In the genomic region with DNA sequence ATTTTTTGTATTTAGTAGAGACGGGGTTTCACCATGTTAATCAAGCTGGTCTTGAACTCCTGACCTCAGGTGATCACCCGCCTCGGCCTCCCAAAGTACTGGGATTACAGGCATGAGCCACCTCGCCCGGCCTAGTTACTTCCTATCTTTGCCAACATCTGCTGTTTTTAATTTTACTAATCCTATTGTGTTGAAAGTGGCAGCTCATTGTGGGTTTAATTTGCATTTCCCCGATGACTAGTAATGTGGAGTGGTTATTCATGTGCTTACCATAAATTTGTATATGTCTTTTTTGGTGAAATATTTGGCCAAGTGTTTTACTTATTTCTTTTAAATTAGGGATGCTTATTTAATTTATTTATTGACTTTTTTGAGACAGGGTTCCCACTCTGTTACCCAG, we compare ENCODE assay signal across 30 cellular contexts.
"Had no signal": no experiment of that assay in that cellular context is flagged by ENCODE, and none has a peak within 500 bp of the region (broad histone marks: within the 10 kb centered on the region; RNA-seq: fewer than 3 reads in every experiment).

No MANE protein-coding gene starts in this region.

- H3K27ac ChIP-seq: brain microvascular endothelial cell, neutrophil, ovary, prostate gland, sigmoid colon, stomach, suprapubic skin, tibial artery, upper lobe of right lung had no signal

- H3K4me3 ChIP-seq: ovary, prostate gland, sigmoid colon, stomach, suprapubic skin, tibial artery, upper lobe of right lung had no signal

- H3K27ac Mint-ChIP-seq: activated CD4-positive, alpha-beta T cell treated with anti-CD3 and anti-CD28 coated beads for 36 hours; activated T-cell treated with anti-CD3 and anti-CD28 coated beads, Interleukin-2, amount 50 U/mL, for 24 hours; effector memory CD8-positive, alpha-beta T cell; nephron; stimulated activated naive B cell treated with anti-CD40 and anti-IgM and Interleukin-4, amounts not matched to agents 10 μg/mL and 1 μg/mL and 100 μg/mL, for 72 hours had no signal

- H3K9me3 Mint-ChIP-seq: activated T-cell treated with anti-CD3 and anti-CD28 coated beads, Interleukin-2, amount 50 U/mL, for 24 hours; effector memory CD8-positive, alpha-beta T cell; nephron; stimulated activated naive B cell treated with anti-CD40 and anti-IgM and Interleukin-4, amounts not matched to agents 10 μg/mL and 1 μg/mL and 100 μg/mL, for 72 hours had no signal

- H3K36me3 ChIP-seq: brain microvascular endothelial cell, neutrophil, ovary, prostate gland, sigmoid colon, stomach, suprapubic skin, tibial artery, upper lobe of right lung had no signal

- H3K9me3 ChIP-seq: neutrophil, ovary, prostate gland, sigmoid colon, stomach, suprapubic skin, tibial artery, upper lobe of right lung had no signal

- H3K36me3 Mint-ChIP-seq: stimulated activated naive B cell treated with anti-CD40 and anti-IgM and Interleukin-4, amounts not matched to agents 10 μg/mL and 1 μg/mL and 100 μg/mL, for 72 hours had no signal

- H3K27me3 Mint-ChIP-seq: activated CD4-positive, alpha-beta T cell treated with anti-CD3 and anti-CD28 coated beads for 36 hours; activated T-cell treated with anti-CD3 and anti-CD28 coated beads, Interleukin-2, amount 50 U/mL, for 24 hours; stimulated activated naive B cell treated with anti-CD40 and anti-IgM and Interleukin-4, amounts not matched to agents 10 μg/mL and 1 μg/mL and 100 μg/mL, for 72 hours had no signal

- H3K4me3 Mint-ChIP-seq: activated CD4-positive, alpha-beta T cell treated with anti-CD3 and anti-CD28 coated beads for 36 hours; activated T-cell treated with anti-CD3 and anti-CD28 coated beads, Interleukin-2, amount 50 U/mL, for 24 hours; effector memory CD8-positive, alpha-beta T cell; nephron; stimulated activated naive B cell treated with anti-CD40 and anti-IgM and Interleukin-4, amounts not matched to agents 10 μg/mL and 1 μg/mL and 100 μg/mL, for 72 hours had no signal

- DNase-seq: activated CD4-positive, alpha-beta T cell treated with anti-CD3 and anti-CD28 coated beads for 36 hours; activated CD4-positive, alpha-beta T cell treated with anti-CD3 and anti-CD28 coated beads, Interleukin-2, amount 50 U/mL, for 48 hours; activated CD4-positive, CD25-positive, alpha-beta regulatory T cell; activated CD8-positive, alpha-beta memory T cell treated with anti-CD3 and anti-CD28 coated beads, Interleukin-2, amount 50 U/mL, for 48 hours; activated gamma-delta T cell treated with Interleukin-2 at 50 U/mL for 16 hours; activated naive CD4-positive, alpha-beta T cell treated with anti-CD3 and anti-CD28 coated beads, Interleukin-2, amount 50 U/mL, for 16 hours; activated T-cell treated with anti-CD3 and anti-CD28 coated beads, Interleukin-2, amount 50 U/mL, for 24 hours; amniotic stem cell; brain microvascular endothelial cell; cortex of kidney; effector memory CD8-positive, alpha-beta T cell; erythroblast; head of caudate nucleus; hippocampal formation; left cardiac atrium; left ventricle myocardium superior; mammary epithelial cell; ovary; retina; sigmoid colon; small intestine; stimulated activated naive B cell treated with anti-CD40 and anti-IgM and Interleukin-4, amounts not matched to agents 10 μg/mL and 1 μg/mL and 100 μg/mL, for 72 hours; stomach; T-helper 2 cell; tibial artery; upper lobe of right lung had no signal

- H3K27me3 ChIP-seq: brain microvascular endothelial cell, neutrophil, ovary, sigmoid colon, stomach, suprapubic skin, tibial artery, upper lobe of right lung had no signal

- H3K4me1 ChIP-seq: prostate gland, sigmoid colon, stomach, suprapubic skin, tibial artery, upper lobe of right lung had no signal
